In genomic region chr20:17854307-17854903, GRCh38 we compare ENCODE assay signal across 9 cellular contexts.
A peak's percentile ranks its signal among the peaks of the same experiment; 100 is the strongest.
DNase-seq lines count a peak whose midpoint lies in the region; ATAC-seq, FAIRE-seq and TF ChIP-seq lines count a peak whose summit lies in the region.
"Had no signal": no experiment of that assay in that cellular context is flagged by ENCODE, and none has a peak within 500 bp of the region (broad histone marks: within the 10 kb centered on the region; RNA-seq: fewer than 3 reads in every experiment).

No MANE protein-coding gene starts in this region.

- peak; percentile 68 for DNase-seq in Ammon's horn (ENCODE audit: low spot score)
- DNase-seq in HT1080 (ENCODE audit: low read depth), result peak; percentile 43
- DNase-seq in adipocyte (ENCODE audit: low read depth), result peak; percentile 39
- DNase-seq in left colon, result peak; percentile 76 to 81
- DNase-seq in vagina (ENCODE audit: extremely low spot score in 2 of 2), result no peak
- no peak for DNase-seq in RCC 7860 (ENCODE audit: low spot score)
- DNase-seq: NCI-H2107 had no signal

- H3K4me1 ChIP-seq in adipocyte (ENCODE audit: control insufficient read depth, insufficient read depth, low read length) (peaks cover 15% of the 10 kb centered on the region), vagina (peaks cover 8% of the 10 kb centered on the region)

- H3K36me3 ChIP-seq in adipocyte (ENCODE audit: control insufficient read depth, insufficient read depth, low read length, severe bottlenecking) (no peaks in the 10 kb centered on the region), vagina (no peaks in the 10 kb centered on the region)

- H3K4me3 ChIP-seq in adipocyte (ENCODE audit: low read length) (no peak overlapping the region), vagina (no peak overlapping the region)

- TF ChIP-seq CTCF in vagina (IDR thresholded peaks at IDR 0.05), result no peak

- peak; percentile 54 for ATAC-seq in left colon
- no peak for ATAC-seq in GM21367 (IDR thresholded peaks at IDR 0.05; ENCODE audit: unreplicated experiment)
- ATAC-seq in GM21825 (IDR thresholded peaks at IDR 0.05; ENCODE audit: unreplicated experiment), result no peak

- H3K27me3 ChIP-seq in adipocyte (replicated peaks; ENCODE audit: control insufficient read depth, insufficient read depth, low read length), result no peaks in the 10 kb centered on the region
- no peaks in the 10 kb centered on the region for H3K27me3 ChIP-seq in vagina

- no peak for TF ChIP-seq POLR2A in vagina (IDR thresholded peaks at IDR 0.05)

- H3K27ac ChIP-seq in vagina, result no peak overlapping the region

- intact Hi-C loops in left colon (cut with DNase I, micrococcal nuclease) (no loop called here), vagina (cut with DNase I) (no loop called here)

- FAIRE-seq in RCC 7860 (lab: Jason Lieb, UNC), result no peak

- H3K9me3 ChIP-seq in adipocyte (ENCODE audit: control insufficient read depth, low read length), result no peaks in the 10 kb centered on the region
- no peaks in the 10 kb centered on the region for H3K9me3 ChIP-seq in vagina

- no peak overlapping the region for H3K9ac ChIP-seq in adipocyte (ENCODE audit: low read length)

Comparison
In these comparisons a context has a peak if more than half of its experiments do, and no peak if none do; other contexts are left out.
1. DNase-seq: peak in Ammon's horn (single experiment), HT1080 (single experiment), adipocyte (single experiment) and left colon (2 of 2); none in vagina (0 of 2) and RCC 7860 (single experiment).